Comparison of ENCODE assay signal across 12 cellular contexts in the genomic region with DNA sequence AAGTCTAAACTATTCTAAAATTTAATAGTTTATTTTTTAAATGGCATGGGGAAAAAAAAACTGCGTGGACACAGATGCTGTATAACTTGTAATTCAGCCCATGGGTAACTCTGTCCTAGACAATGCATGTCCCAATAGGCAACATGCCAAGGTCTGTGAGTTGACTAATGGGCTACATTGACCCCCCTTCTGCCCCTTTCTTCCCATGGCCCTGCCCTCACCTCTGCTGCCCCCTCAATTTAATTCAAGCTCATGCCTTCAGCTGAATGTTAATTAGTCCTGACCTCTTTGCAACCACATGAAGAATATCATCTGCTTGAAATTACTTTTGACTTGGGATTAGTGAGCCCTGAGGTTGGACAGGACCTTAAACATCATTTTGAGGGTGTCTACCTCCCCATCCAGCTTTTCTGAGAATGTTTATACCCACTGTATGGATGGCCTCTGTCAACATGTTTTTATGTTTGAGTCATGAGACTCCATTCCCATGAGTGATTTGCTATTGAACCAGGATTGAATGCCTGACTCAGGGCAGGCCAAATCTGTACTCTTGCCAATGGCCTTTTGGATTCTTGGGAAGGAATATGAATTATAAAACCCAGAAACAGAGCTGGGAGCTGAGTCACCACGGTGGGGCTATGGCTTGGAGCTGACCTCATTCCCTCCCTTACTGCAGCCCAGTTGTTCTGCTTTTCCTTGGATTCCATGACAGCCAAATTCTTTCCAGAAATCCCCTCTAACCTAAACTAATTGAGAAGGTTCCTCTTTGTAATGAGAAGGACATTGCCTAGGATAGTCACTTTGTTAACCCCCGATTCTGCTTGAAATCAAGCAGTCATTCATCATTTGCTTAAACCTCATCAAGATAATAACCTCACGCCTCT. TPM values are rescaled to one million over a fixed set of nuclear protein-coding genes. Genes with fewer than 3 reads are reported as not detected.
DNase-seq lines count a peak whose midpoint lies in the region; ATAC-seq and TF ChIP-seq lines count a peak whose summit lies in the region.
"Had no signal": no experiment of that assay in that cellular context is flagged by ENCODE, and none has a peak within 500 bp of the region (broad histone marks: within the 10 kb centered on the region; RNA-seq: fewer than 3 reads in every experiment).

No MANE protein-coding gene starts in this region.

- intact Hi-C loops in activated CD8-positive, alpha-beta T cell treated with anti-CD3 and anti-CD28 coated beads for 36 hours (cut with micrococcal nuclease), result no loop called here

- H3K4me3 ChIP-seq in fibroblast of villous mesenchyme (ENCODE audit: low read depth, low read length) (no peak overlapping the region), retinal pigment epithelial cell (ENCODE audit: low read length) (no peak overlapping the region)
- H3K4me3 ChIP-seq: transverse colon had no signal

- POLR2A ChIA-PET in activated CD8-positive, alpha-beta T cell treated with anti-CD3 and anti-CD28 coated beads for 36 hours (lab: Charles Lee), result no interaction called here

- no peaks in the 10 kb centered on the region for H3K27me3 Mint-ChIP-seq in activated CD8-positive, alpha-beta T cell treated with anti-CD3 and anti-CD28 coated beads for 36 hours

- no peak for TF ChIP-seq CTCF in fibroblast of villous mesenchyme (IDR thresholded peaks at IDR 0.05; ENCODE audit: insufficient read depth, low read depth, low read length)
- TF ChIP-seq CTCF in retinal pigment epithelial cell (conservative IDR thresholded peaks at IDR 0.05; ENCODE audit: low read depth, low read length), result no peak
- no peak for TF ChIP-seq CTCF in activated CD8-positive, alpha-beta T cell treated with anti-CD3 and anti-CD28 coated beads for 36 hours (IDR thresholded peaks at IDR 0.05)

- no peaks in the 10 kb centered on the region for H3K4me1 Mint-ChIP-seq in activated CD8-positive, alpha-beta T cell treated with anti-CD3 and anti-CD28 coated beads for 36 hours (ENCODE audit: low read depth)
- H3K4me1 Mint-ChIP-seq: activated T-helper 17 cell treated with anti-CD3 and anti-CD28 coated beads, Interleukin-2, amount 50 U/mL, for 72 hours; memory B cell had no signal

- H3K27ac Mint-ChIP-seq in activated CD8-positive, alpha-beta T cell treated with anti-CD3 and anti-CD28 coated beads for 36 hours, result no peak overlapping the region
- H3K27ac Mint-ChIP-seq: activated T-helper 17 cell treated with anti-CD3 and anti-CD28 coated beads, Interleukin-2, amount 50 U/mL, for 72 hours; memory B cell had no signal

- H3K4me3 Mint-ChIP-seq in activated CD8-positive, alpha-beta T cell treated with anti-CD3 and anti-CD28 coated beads for 36 hours, result no peak overlapping the region
- H3K4me3 Mint-ChIP-seq: activated T-helper 17 cell treated with anti-CD3 and anti-CD28 coated beads, Interleukin-2, amount 50 U/mL, for 72 hours; memory B cell had no signal

- DNase-seq in EL (peak; percentile 97), T1000 (lab: John Stamatoyannopoulos, UW) (peak; percentile 72), fibroblast of villous mesenchyme (ENCODE audit: low read depth) (peak; percentile 73), retinal pigment epithelial cell (ENCODE audit: low read depth) (peak; percentile 71), T-helper 9 cell (no peak), DMS 273 treated with DMSO at 0.1 percent for 48 hours (lab: John Stamatoyannopoulos, UW) (no peak)
- DNase-seq in activated CD4-positive, alpha-beta T cell treated with anti-CD3 and anti-CD28 coated beads for 4 hours, result no peak
- DNase-seq in activated CD8-positive, alpha-beta T cell treated with anti-CD3 and anti-CD28 coated beads for 36 hours, result no peak
- DNase-seq: Calu3, transverse colon had no signal

- H3K9me3 Mint-ChIP-seq in activated CD8-positive, alpha-beta T cell treated with anti-CD3 and anti-CD28 coated beads for 36 hours, result no peaks in the 10 kb centered on the region
- H3K9me3 Mint-ChIP-seq: activated T-helper 17 cell treated with anti-CD3 and anti-CD28 coated beads, Interleukin-2, amount 50 U/mL, for 72 hours had no signal

- ATAC-seq in activated CD8-positive, alpha-beta T cell treated with anti-CD3 and anti-CD28 coated beads for 36 hours, result no peak
- ATAC-seq: activated T-helper 17 cell treated with anti-CD3 and anti-CD28 coated beads, Interleukin-2, amount 50 U/mL, for 72 hours had no signal

- CTCF ChIA-PET in activated CD8-positive, alpha-beta T cell treated with anti-CD3 and anti-CD28 coated beads for 36 hours (lab: Charles Lee), result interaction anchor here (1.0 kb wide), 2 partner anchors 8 to 10 kb away, joined by 3 to 4 read pairs; no protein-coding TSS in a partner anchor

- H3K36me3 Mint-ChIP-seq in activated CD8-positive, alpha-beta T cell treated with anti-CD3 and anti-CD28 coated beads for 36 hours (ENCODE audit: low read depth), result no peaks in the 10 kb centered on the region
- H3K36me3 Mint-ChIP-seq: memory B cell had no signal

RNA-seq across cellular contexts. Expression of gene PDE8A, which starts 33.5 kb away (rescaled TPM):
- 14.5 and 16.8 TPM in 2 replicates for total RNA-seq in fibroblast of villous mesenchyme
- 10 to 100 TPM; 23.2 to 24.4 TPM for total RNA-seq in activated CD8-positive, alpha-beta T cell treated with anti-CD3 and anti-CD28 coated beads for 36 hours

Comparison
In these comparisons a context has a peak if more than half of its experiments do, and no peak if none do; other contexts are left out.
1. DNase-seq: peak in EL (single experiment), T1000 (single experiment), fibroblast of villous mesenchyme (single experiment) and retinal pigment epithelial cell (single experiment); none in T-helper 9 cell (single experiment), activated CD4-positive, alpha-beta T cell treated with anti-CD3 and anti-CD28 coated beads for 4 hours (0 of 2), DMS 273 treated with DMSO at 0.1 percent for 48 hours (single experiment) and activated CD8-positive, alpha-beta T cell treated with anti-CD3 and anti-CD28 coated beads for 36 hours (single experiment).